22 cellular contexts compared by ENCODE assay signal in genomic region chr5:173412151-173412550, GRCh38.
"Had no signal": no experiment of that assay in that cellular context is flagged by ENCODE, and none has a peak within 500 bp of the region (broad histone marks: within the 10 kb centered on the region; RNA-seq: fewer than 3 reads in every experiment).

No MANE protein-coding gene starts in this region.

- H3K36me3 ChIP-seq: esophagus muscularis mucosa, gastroesophageal sphincter, heart left ventricle, lower lobe of right lung, right atrium auricular region, stomach, tibial artery had no signal

- H3K9me3 ChIP-seq: esophagus muscularis mucosa, gastroesophageal sphincter, heart left ventricle, lower lobe of right lung, right atrium auricular region, stomach, tibial artery had no signal

- H3K4me1 ChIP-seq: heart left ventricle, lower lobe of right lung, right atrium auricular region, stomach, tibial artery had no signal

- H3K27ac ChIP-seq: coronary artery, foreskin keratinocyte, heart left ventricle, hepatocyte, lower lobe of right lung, right atrium auricular region, stomach, tibial artery had no signal

- H2AFZ ChIP-seq: hepatocyte, parathyroid adenoma had no signal

- H3K4me3 ChIP-seq: coronary artery, esophagus muscularis mucosa, gastroesophageal sphincter, heart left ventricle, hepatocyte, lower lobe of right lung, right atrium auricular region, smooth muscle cell, stomach, tibial artery had no signal

- H3K27me3 ChIP-seq: esophagus muscularis mucosa, foreskin keratinocyte, gastroesophageal sphincter, hepatocyte, right atrium auricular region, stomach had no signal

- DNase-seq: dermis blood vessel endothelial cell; effector memory CD4-positive, alpha-beta T cell; foreskin keratinocyte; heart left ventricle; left ventricle myocardium superior; lower lobe of right lung; natural killer cell; occipital lobe; stimulated activated CD4-positive, alpha-beta T cell treated with anti-CD3 and anti-CD28 coated beads, Interleukin-12 subunit alpha, Interleukin-12 subunit beta, amount 100 ng/mL, for 4 hours; stimulated activated CD4-positive, alpha-beta T cell treated with anti-CD3 and anti-CD28 coated beads, Interleukin-1b, Interleukin-23, amount 100 ng/mL, for 48 hours; stimulated activated CD4-positive, alpha-beta T cell treated with anti-CD3 and anti-CD28 coated beads, Interleukin-4, amount 100 ng/mL, for 1 hour; stimulated activated CD8-positive, alpha-beta memory T cell treated with anti-CD3 and anti-CD28 coated beads, Interleukin-4, amount 100 ng/mL, for 48 hours; stimulated activated naive CD4-positive, alpha-beta T cell treated with Interleukin-2 at 50 U/mL for 16 hours; stomach; tibial artery had no signal

- H3K4me2 ChIP-seq: hepatocyte, smooth muscle cell had no signal

- H3K9ac ChIP-seq: parathyroid adenoma had no signal
